11 cellular contexts compared by ENCODE assay signal in genomic region chr16:20470732-20471131, GRCh38. TPM values are rescaled to one million over a fixed set of nuclear protein-coding genes. Genes with fewer than 3 reads are reported as not detected.
"Had no signal": no experiment of that assay in that cellular context is flagged by ENCODE, and none has a peak within 500 bp of the region (broad histone marks: within the 10 kb centered on the region; RNA-seq: fewer than 3 reads in every experiment).

No MANE protein-coding gene starts in this region.

RNA-seq across cellular contexts. Expression of gene ACSM2A, which starts 19.4 kb away (rescaled TPM):
- total RNA-seq: stomach, suprapubic skin, temporal lobe, thoracic aorta, tibial nerve, transverse colon, upper lobe of right lung, ureter, urinary bladder, uterus, vagina had no signal
